ENCODE assay signal across 11 cellular contexts in the genomic region with DNA sequence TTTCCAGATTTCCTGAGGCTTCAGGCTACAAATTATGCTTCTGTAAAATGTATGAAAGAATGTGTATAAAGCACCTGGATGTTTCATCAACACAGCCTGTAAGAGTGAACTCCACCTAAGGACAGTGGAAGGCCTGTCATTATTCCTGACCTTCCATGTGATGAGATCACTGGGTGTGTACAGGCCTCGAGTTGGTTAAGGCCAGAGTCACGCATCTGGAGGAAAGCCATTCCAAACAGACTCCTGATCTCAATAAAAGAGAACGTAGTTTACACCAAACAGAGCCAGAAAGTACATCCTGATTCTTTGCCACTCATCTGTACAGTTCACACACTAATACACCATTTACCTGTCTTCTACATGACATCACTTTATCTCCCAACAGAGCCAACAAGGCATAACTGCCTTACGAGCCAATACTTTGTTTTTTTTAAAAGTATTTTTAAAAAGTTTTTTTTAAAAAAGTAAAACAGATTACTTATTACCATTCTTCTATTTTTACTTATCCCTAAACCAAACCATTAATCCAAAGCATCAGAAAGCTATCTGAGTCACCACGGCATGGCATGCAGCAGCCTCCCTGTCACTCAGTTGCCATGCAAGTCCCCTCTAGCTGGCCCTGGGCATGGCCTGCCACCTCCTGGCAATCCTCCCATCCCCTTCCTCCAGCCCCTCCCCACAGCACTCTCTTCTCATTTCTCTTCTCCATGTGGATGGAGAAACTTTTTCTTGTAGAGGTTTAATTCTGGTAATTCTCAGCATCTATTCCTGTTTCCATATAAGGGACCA.
DNase-seq lines count a peak whose midpoint lies in the region; ATAC-seq and TF ChIP-seq lines count a peak whose summit lies in the region.
"Had no signal": no experiment of that assay in that cellular context is flagged by ENCODE, and none has a peak within 500 bp of the region (broad histone marks: within the 10 kb centered on the region; RNA-seq: fewer than 3 reads in every experiment).

No MANE protein-coding gene starts in this region.

- POLR2A ChIA-PET in activated CD4-positive, alpha-beta T cell treated with anti-CD3 and anti-CD28 coated beads for 36 hours (lab: Charles Lee): no interaction called here

- no peak overlapping the region for H3K27ac Mint-ChIP-seq in activated CD4-positive, alpha-beta T cell treated with anti-CD3 and anti-CD28 coated beads for 36 hours
- H3K27ac Mint-ChIP-seq: mesothelial cell of epicardium had no signal

- peaks cover 9% of the 10 kb centered on the region for H3K4me1 Mint-ChIP-seq in activated CD4-positive, alpha-beta T cell treated with anti-CD3 and anti-CD28 coated beads for 36 hours
- H3K4me1 Mint-ChIP-seq: CD14-positive monocyte, mesothelial cell of epicardium had no signal

- H3K27me3 Mint-ChIP-seq in activated CD4-positive, alpha-beta T cell treated with anti-CD3 and anti-CD28 coated beads for 36 hours: no peaks in the 10 kb centered on the region

- H3K4me1 ChIP-seq in mucosa of descending colon (ENCODE audit: low read depth): peaks cover 17% of the 10 kb centered on the region

- H3K36me3 Mint-ChIP-seq in activated CD4-positive, alpha-beta T cell treated with anti-CD3 and anti-CD28 coated beads for 36 hours (ENCODE audit: low read depth): peaks cover 36% of the 10 kb centered on the region

- intact Hi-C loops in mucosa of descending colon (cut with DNase I, micrococcal nuclease): no loop called here
- intact Hi-C loops in posterior vena cava (cut with DNase I): loop anchor here in 1 of 2 donors (2.0 kb wide), 1 partner anchor 57 kb away; no protein-coding TSS in a partner anchor
- intact Hi-C loops in activated CD4-positive, alpha-beta T cell treated with anti-CD3 and anti-CD28 coated beads for 36 hours (cut with DNase I, micrococcal nuclease): no loop called here

- no peaks in the 10 kb centered on the region for H3K9me3 ChIP-seq in mucosa of descending colon

- no peaks in the 10 kb centered on the region for H3K36me3 ChIP-seq in mucosa of descending colon (ENCODE audit: low read depth)

- TF ChIP-seq CTCF in epithelial cell of proximal tubule (conservative IDR thresholded peaks at IDR 0.05; ENCODE audit: low read depth, low read length) (no peak), mucosa of descending colon (IDR thresholded peaks at IDR 0.05) (no peak)

- no peak overlapping the region for H3K4me3 Mint-ChIP-seq in activated CD4-positive, alpha-beta T cell treated with anti-CD3 and anti-CD28 coated beads for 36 hours
- H3K4me3 Mint-ChIP-seq: CD14-positive monocyte, mesothelial cell of epicardium had no signal

- CTCF ChIA-PET in activated CD4-positive, alpha-beta T cell treated with anti-CD3 and anti-CD28 coated beads for 36 hours (lab: Charles Lee): interaction anchor here (1.7 kb wide), 1 partner anchor 10 kb away, joined by 6 read pairs; no protein-coding TSS in a partner anchor

- peak; percentile 70 for DNase-seq in AG08395 (ENCODE audit: low spot score)
- peak; percentile 36 for DNase-seq in NCI-H226
- peak; percentile 39 for DNase-seq in epithelial cell of proximal tubule (ENCODE audit: low read depth)
- peak in 1 of 3 donors; percentile 74 for DNase-seq in mucosa of descending colon
- no peak for DNase-seq in posterior vena cava (ENCODE audit: low spot score)
- no peak for DNase-seq in inferior parietal cortex (ENCODE audit: extremely low spot score)
- DNase-seq in activated CD4-positive, alpha-beta T cell treated with anti-CD3 and anti-CD28 coated beads for 36 hours: no peak
- no peak for DNase-seq in GF-D8 (lab: John Stamatoyannopoulos, UW)

- ATAC-seq in mucosa of descending colon: peak; percentile 93
- no peak for ATAC-seq in activated CD4-positive, alpha-beta T cell treated with anti-CD3 and anti-CD28 coated beads for 36 hours
- ATAC-seq: HCT116 had no signal

- H3K4me3 ChIP-seq in epithelial cell of proximal tubule (ENCODE audit: low read depth, low read length) (no peak overlapping the region), mucosa of descending colon (no peak overlapping the region)

- H3K9me3 Mint-ChIP-seq in activated CD4-positive, alpha-beta T cell treated with anti-CD3 and anti-CD28 coated beads for 36 hours (ENCODE audit: low read depth): no peaks in the 10 kb centered on the region
- H3K9me3 Mint-ChIP-seq: CD14-positive monocyte, mesothelial cell of epicardium had no signal

Comparison
In these comparisons a context has a peak if more than half of its experiments do, and no peak if none do; other contexts are left out.
1. DNase-seq: peak in AG08395 (single experiment), NCI-H226 (single experiment) and epithelial cell of proximal tubule (single experiment); none in posterior vena cava (single experiment), inferior parietal cortex (single experiment), activated CD4-positive, alpha-beta T cell treated with anti-CD3 and anti-CD28 coated beads for 36 hours (single experiment) and GF-D8 (single experiment).